In genomic region chr11:128420943-128421342, GRCh38 we compare ENCODE assay signal across 14 cellular contexts.
DNase-seq lines count a peak whose midpoint lies in the region; ATAC-seq, FAIRE-seq and TF ChIP-seq lines count a peak whose summit lies in the region.
"Had no signal": no experiment of that assay in that cellular context is flagged by ENCODE, and none has a peak within 500 bp of the region (broad histone marks: within the 10 kb centered on the region; RNA-seq: fewer than 3 reads in every experiment).

No MANE protein-coding gene starts in this region.

- no peak for FAIRE-seq in GM19239 (lab: Jason Lieb, UNC)
- FAIRE-seq: G401.6 had no signal

- peak overlapping the region; percentile 46 for H3K27ac Mint-ChIP-seq in activated naive CD4-positive, alpha-beta T cell treated with anti-CD3 and anti-CD28 coated beads for 36 hours
- H3K27ac Mint-ChIP-seq in T-helper 17 cell (peak overlapping the region; percentile 97), progenitor cell of endocrine pancreas (no peak overlapping the region)
- H3K27ac Mint-ChIP-seq in stimulated activated memory B cell treated with anti-CD40 and anti-IgM and Interleukin-4, amounts not matched to agents 10 μg/mL and 1 μg/mL and 100 μg/mL, for 72 hours: peak overlapping the region; percentile 81

- H3K9me3 Mint-ChIP-seq in activated naive CD4-positive, alpha-beta T cell treated with anti-CD3 and anti-CD28 coated beads for 36 hours: no peaks in the 10 kb centered on the region
- H3K9me3 Mint-ChIP-seq in stimulated activated memory B cell treated with anti-CD40 and anti-IgM and Interleukin-4, amounts not matched to agents 10 μg/mL and 1 μg/mL and 100 μg/mL, for 72 hours: no peaks in the 10 kb centered on the region
- no peaks in the 10 kb centered on the region for H3K9me3 Mint-ChIP-seq in progenitor cell of endocrine pancreas (ENCODE audit: low read depth)
- H3K9me3 Mint-ChIP-seq: central memory CD8-positive, alpha-beta T cell had no signal

- no peaks in the 10 kb centered on the region for H3K36me3 Mint-ChIP-seq in activated naive CD4-positive, alpha-beta T cell treated with anti-CD3 and anti-CD28 coated beads for 36 hours (ENCODE audit: low read depth)
- H3K36me3 Mint-ChIP-seq in T-helper 17 cell (ENCODE audit: low read depth): peaks cover 2% of the 10 kb centered on the region
- H3K36me3 Mint-ChIP-seq in stimulated activated memory B cell treated with anti-CD40 and anti-IgM and Interleukin-4, amounts not matched to agents 10 μg/mL and 1 μg/mL and 100 μg/mL, for 72 hours: no peaks in the 10 kb centered on the region
- no peaks in the 10 kb centered on the region for H3K36me3 Mint-ChIP-seq in progenitor cell of endocrine pancreas (ENCODE audit: insufficient read depth)

- TF ChIP-seq CTCF in fibroblast of the aortic adventitia (IDR thresholded peaks at IDR 0.05; ENCODE audit: insufficient read depth, low read length): no peak
- TF ChIP-seq CTCF in progenitor cell of endocrine pancreas (IDR thresholded peaks at IDR 0.05; ENCODE audit: unreplicated experiment): no peak

- no peaks in the 10 kb centered on the region for H3K27me3 Mint-ChIP-seq in activated naive CD4-positive, alpha-beta T cell treated with anti-CD3 and anti-CD28 coated beads for 36 hours (ENCODE audit: low read depth)
- H3K27me3 Mint-ChIP-seq in T-helper 17 cell (no peaks in the 10 kb centered on the region), progenitor cell of endocrine pancreas (peaks cover 14% of the 10 kb centered on the region)
- H3K27me3 Mint-ChIP-seq in stimulated activated memory B cell treated with anti-CD40 and anti-IgM and Interleukin-4, amounts not matched to agents 10 μg/mL and 1 μg/mL and 100 μg/mL, for 72 hours: no peaks in the 10 kb centered on the region
- H3K27me3 Mint-ChIP-seq: central memory CD8-positive, alpha-beta T cell had no signal

- CTCF ChIA-PET in activated naive CD4-positive, alpha-beta T cell treated with anti-CD3 and anti-CD28 coated beads for 36 hours (lab: Charles Lee): interaction anchor here (0.8 to 1.9 kb wide), 6 partner anchors 22 to 263 kb away, joined by 3 to 4 read pairs (median 3); no protein-coding TSS in a partner anchor

- no peak for DNase-seq in activated naive CD4-positive, alpha-beta T cell treated with anti-CD3 and anti-CD28 coated beads for 36 hours
- DNase-seq in activated naive CD4-positive, alpha-beta T cell (lab: John Stamatoyannopoulos, UW): no peak
- no peak for DNase-seq in T-helper 17 cell
- peak; percentile 95 for DNase-seq in fibroblast of the aortic adventitia (ENCODE audit: low read depth)
- no peak for DNase-seq in progenitor cell of endocrine pancreas (ENCODE audit: low spot score, unreplicated experiment)
- DNase-seq in GM19239 (ENCODE audit: insufficient read length, low spot score): no peak
- DNase-seq: Karpas-422 had no signal

- intact Hi-C loops in activated naive CD4-positive, alpha-beta T cell treated with anti-CD3 and anti-CD28 coated beads for 36 hours (cut with micrococcal nuclease): loop anchor here (2.0 kb wide), 1 partner anchor 34 kb away; no protein-coding TSS in a partner anchor

- no peak overlapping the region for H3K4me3 Mint-ChIP-seq in activated naive CD4-positive, alpha-beta T cell treated with anti-CD3 and anti-CD28 coated beads for 36 hours
- H3K4me3 Mint-ChIP-seq in T-helper 17 cell: no peak overlapping the region
- no peak overlapping the region for H3K4me3 Mint-ChIP-seq in stimulated activated memory B cell treated with anti-CD40 and anti-IgM and Interleukin-4, amounts not matched to agents 10 μg/mL and 1 μg/mL and 100 μg/mL, for 72 hours
- no peak overlapping the region for H3K4me3 Mint-ChIP-seq in progenitor cell of endocrine pancreas (ENCODE audit: low read depth)
- H3K4me3 Mint-ChIP-seq: central memory CD8-positive, alpha-beta T cell had no signal

- no peak overlapping the region for H3K4me3 ChIP-seq in fibroblast of the aortic adventitia (ENCODE audit: low read depth, low read length)
- H3K4me3 ChIP-seq: skin epidermis, uterus had no signal

- ATAC-seq in T-helper 17 cell: no peak
- no peak for ATAC-seq in stimulated activated memory B cell treated with anti-CD40 and anti-IgM and Interleukin-4, amounts not matched to agents 10 μg/mL and 1 μg/mL and 100 μg/mL, for 72 hours
- no peak for ATAC-seq in GM18858 (IDR thresholded peaks at IDR 0.05; ENCODE audit: unreplicated experiment)
- ATAC-seq: esophagus mucosa had no signal

- H3K4me1 Mint-ChIP-seq in activated naive CD4-positive, alpha-beta T cell treated with anti-CD3 and anti-CD28 coated beads for 36 hours (ENCODE audit: low read depth): peaks cover 73% of the 10 kb centered on the region
- H3K4me1 Mint-ChIP-seq in T-helper 17 cell (peaks cover 39% of the 10 kb centered on the region), progenitor cell of endocrine pancreas (ENCODE audit: low read depth) (peaks cover 8% of the 10 kb centered on the region)
- peaks cover 34% of the 10 kb centered on the region for H3K4me1 Mint-ChIP-seq in stimulated activated memory B cell treated with anti-CD40 and anti-IgM and Interleukin-4, amounts not matched to agents 10 μg/mL and 1 μg/mL and 100 μg/mL, for 72 hours

- H3K9me3 ChIP-seq in T-helper 17 cell (ENCODE audit: control insufficient read depth, low read length, poor library complexity, severe bottlenecking): no peaks in the 10 kb centered on the region
- H3K9me3 ChIP-seq: uterus had no signal
